ENCODE assay signal across 10 cellular contexts in the genomic region with DNA sequence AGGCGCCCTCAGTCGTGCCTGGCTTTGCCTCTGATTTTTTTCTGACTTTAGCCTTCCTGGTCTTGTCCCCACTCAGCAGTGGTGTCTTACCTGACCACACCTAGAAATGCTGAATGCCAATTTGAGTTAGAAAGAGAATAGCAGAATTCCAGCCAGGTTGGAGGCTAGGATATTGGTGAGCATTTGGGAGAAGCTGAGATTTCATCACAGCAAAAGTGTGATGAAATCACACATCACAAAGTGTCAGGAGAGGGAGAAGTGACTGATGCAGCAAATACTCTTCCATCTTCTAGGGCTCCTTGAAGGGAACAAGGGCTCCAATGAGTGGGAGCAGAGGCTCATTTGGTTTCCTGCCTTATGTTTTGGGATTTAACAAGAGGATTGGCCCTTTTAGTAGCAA. TPM values are rescaled to one million over a fixed set of nuclear protein-coding genes. Genes with fewer than 3 reads are reported as not detected.
DNase-seq lines count a peak whose midpoint lies in the region; ATAC-seq and TF ChIP-seq lines count a peak whose summit lies in the region.
"Had no signal": no experiment of that assay in that cellular context is flagged by ENCODE, and none has a peak within 500 bp of the region (broad histone marks: within the 10 kb centered on the region; RNA-seq: fewer than 3 reads in every experiment).

No MANE protein-coding gene starts in this region.

- ATAC-seq in CD4-positive, CD25-positive, alpha-beta regulatory T cell (ENCODE audit: low read depth in 2 of 2): no peak
- ATAC-seq in activated CD8-positive, alpha-beta T cell treated with anti-CD3 and anti-CD28 coated beads, Interleukin-2, amount 10 ng/mL, durations not matched to agents 7 days and 5 days: no peak
- ATAC-seq in GM21367 (IDR thresholded peaks at IDR 0.05; ENCODE audit: unreplicated experiment) (no peak), GM19452 (IDR thresholded peaks at IDR 0.05; ENCODE audit: unreplicated experiment) (no peak), heart right ventricle (no peak)
- ATAC-seq: SK-N-SH treated with all-trans-retinoic acid at 6 μM for 48 hours had no signal

- peak overlapping the region; percentile 63 for H3K27ac ChIP-seq in CD4-positive, CD25-positive, alpha-beta regulatory T cell (ENCODE audit: insufficient read depth, low read length, poor library complexity, severe bottlenecking)
- no peak overlapping the region for H3K27ac ChIP-seq in heart right ventricle

- peaks cover 8% of the 10 kb centered on the region for H3K36me3 ChIP-seq in CD4-positive, CD25-positive, alpha-beta regulatory T cell (ENCODE audit: control insufficient read depth, insufficient read depth, low read length)
- H3K36me3 ChIP-seq in heart right ventricle: no peaks in the 10 kb centered on the region
- H3K36me3 ChIP-seq: esophagus muscularis mucosa had no signal

- CTCF ChIA-PET in activated CD8-positive, alpha-beta T cell treated with anti-CD3 and anti-CD28 coated beads, Interleukin-2, amount 10 ng/mL, durations not matched to agents 7 days and 5 days (lab: Charles Lee): interaction anchor here (0.7 to 7.4 kb wide), 3 partner anchors 14 to 57 kb away, joined by 3 to 72 read pairs (median 46); no protein-coding TSS in a partner anchor

- no peaks in the 10 kb centered on the region for H3K27me3 Mint-ChIP-seq in CD4-positive, CD25-positive, alpha-beta regulatory T cell
- H3K27me3 Mint-ChIP-seq in activated CD8-positive, alpha-beta T cell treated with anti-CD3 and anti-CD28 coated beads, Interleukin-2, amount 10 ng/mL, durations not matched to agents 7 days and 5 days (ENCODE audit: low read depth): no peaks in the 10 kb centered on the region

- DNase-seq in CD4-positive, CD25-positive, alpha-beta regulatory T cell: no peak
- peak; percentile 7 for DNase-seq in G401 (ENCODE audit: low spot score)
- DNase-seq in activated CD8-positive, alpha-beta T cell treated with anti-CD3 and anti-CD28 coated beads, Interleukin-2, amount 10 ng/mL, durations not matched to agents 7 days and 5 days: no peak
- DNase-seq in iris pigment epithelial cell (ENCODE audit: low read depth): peak; percentile 23
- DNase-seq in GM03348 (ENCODE audit: low spot score): no peak
- no peak for DNase-seq in heart right ventricle

- no peak for TF ChIP-seq CTCF in heart right ventricle (IDR thresholded peaks at IDR 0.05)

- in situ Hi-C loops in G401 (cut with HindIII; ENCODE audit: low sequenced_read_pairs): no loop called here

- H3K9me3 Mint-ChIP-seq in CD4-positive, CD25-positive, alpha-beta regulatory T cell: no peaks in the 10 kb centered on the region
- no peaks in the 10 kb centered on the region for H3K9me3 Mint-ChIP-seq in activated CD8-positive, alpha-beta T cell treated with anti-CD3 and anti-CD28 coated beads, Interleukin-2, amount 10 ng/mL, durations not matched to agents 7 days and 5 days (ENCODE audit: insufficient read depth)

- no peak overlapping the region for H3K4me3 ChIP-seq in CD4-positive, CD25-positive, alpha-beta regulatory T cell (ENCODE audit: low read depth, low read length)
- no peak overlapping the region for H3K4me3 ChIP-seq in heart right ventricle
- H3K4me3 ChIP-seq: esophagus muscularis mucosa had no signal

- WGBS in heart right ventricle, 2 donors: 60 to 66% methylated on average over 2 of the region's 2 CpGs

- H3K9me3 ChIP-seq in CD4-positive, CD25-positive, alpha-beta regulatory T cell (ENCODE audit: control insufficient read depth in 2 of 2, low read length in 2 of 2): no peaks in the 10 kb centered on the region
- no peaks in the 10 kb centered on the region for H3K9me3 ChIP-seq in heart right ventricle
- H3K9me3 ChIP-seq: esophagus muscularis mucosa had no signal

- peak overlapping the region; percentile 34 to 85 (median 80) for H3K4me3 Mint-ChIP-seq in CD4-positive, CD25-positive, alpha-beta regulatory T cell
- H3K4me3 Mint-ChIP-seq in activated CD8-positive, alpha-beta T cell treated with anti-CD3 and anti-CD28 coated beads, Interleukin-2, amount 10 ng/mL, durations not matched to agents 7 days and 5 days: no peak overlapping the region

- POLR2A ChIA-PET in activated CD8-positive, alpha-beta T cell treated with anti-CD3 and anti-CD28 coated beads, Interleukin-2, amount 10 ng/mL, durations not matched to agents 7 days and 5 days (lab: Charles Lee): interaction anchor here (1.3 to 8.8 kb wide), 4 partner anchors 29 to 57 kb away, joined by 3 to 72 read pairs (median 14); a partner anchor contains a TSS

- peak overlapping the region; percentile 68 to 90 (median 79) for H3K27ac Mint-ChIP-seq in CD4-positive, CD25-positive, alpha-beta regulatory T cell
- H3K27ac Mint-ChIP-seq in activated CD8-positive, alpha-beta T cell treated with anti-CD3 and anti-CD28 coated beads, Interleukin-2, amount 10 ng/mL, durations not matched to agents 7 days and 5 days: peak overlapping the region; percentile 85

- peaks cover 18 to 82% (median 32%) of the 10 kb centered on the region in 4 donors for H3K4me1 Mint-ChIP-seq in CD4-positive, CD25-positive, alpha-beta regulatory T cell
- H3K4me1 Mint-ChIP-seq in activated CD8-positive, alpha-beta T cell treated with anti-CD3 and anti-CD28 coated beads, Interleukin-2, amount 10 ng/mL, durations not matched to agents 7 days and 5 days (ENCODE audit: low read depth): peaks cover 74% of the 10 kb centered on the region

- peaks cover 64% of the 10 kb centered on the region for H3K4me1 ChIP-seq in CD4-positive, CD25-positive, alpha-beta regulatory T cell (ENCODE audit: control insufficient read depth, insufficient read depth, low read length, poor library complexity, severe bottlenecking)
- H3K4me1 ChIP-seq in heart right ventricle: peaks cover 5 to 64% (median 35%) of the 10 kb centered on the region in 9 donors

- peaks cover 5% of the 10 kb centered on the region for H3K36me3 Mint-ChIP-seq in CD4-positive, CD25-positive, alpha-beta regulatory T cell
- H3K36me3 Mint-ChIP-seq in activated CD8-positive, alpha-beta T cell treated with anti-CD3 and anti-CD28 coated beads, Interleukin-2, amount 10 ng/mL, durations not matched to agents 7 days and 5 days (ENCODE audit: low read depth): peaks cover 54% of the 10 kb centered on the region

- intact Hi-C loops in heart right ventricle (cut with DNase I): loop anchor here in 1 of 10 donors (10.0 kb wide), 1 partner anchor 61 kb away; no protein-coding TSS in a partner anchor

- no peaks in the 10 kb centered on the region for H3K27me3 ChIP-seq in CD4-positive, CD25-positive, alpha-beta regulatory T cell (ENCODE audit: control insufficient read depth, insufficient read depth, low read length)
- H3K27me3 ChIP-seq in heart right ventricle: no peaks in the 10 kb centered on the region
- H3K27me3 ChIP-seq: esophagus muscularis mucosa had no signal

RNA-seq across cellular contexts. Expression of a gene that starts 34.3 kb away (rescaled TPM):
- total RNA-seq in CD4-positive, CD25-positive, alpha-beta regulatory T cell: 187 TPM
- polyA plus RNA-seq in CD4-positive, CD25-positive, alpha-beta regulatory T cell: 10 to 100 TPM; 47.3 to 63.2 (median 52.5) TPM
- total RNA-seq in G401 (2014; rRNA removed; shearing (Covaris generic)): 59.4 and 73.9 TPM in 2 replicates
- 100 to 1,000 TPM; 283 to 285 TPM for total RNA-seq in activated CD8-positive, alpha-beta T cell treated with anti-CD3 and anti-CD28 coated beads, Interleukin-2, amount 10 ng/mL, durations not matched to agents 7 days and 5 days
- total RNA-seq in heart right ventricle: 10 to 100 TPM in 1 of 10 donors, 1 to 10 TPM in 9; 1.9 to 12.1 (median 3.0) TPM
- 1 to 10 TPM; 1.0 to 2.7 TPM for polyA plus RNA-seq in heart right ventricle

Comparison
In these comparisons a context has a peak if more than half of its experiments do, and no peak if none do; other contexts are left out.
1. DNase-seq: peak in G401 (single experiment) and iris pigment epithelial cell (single experiment); none in CD4-positive, CD25-positive, alpha-beta regulatory T cell (0 of 3), activated CD8-positive, alpha-beta T cell treated with anti-CD3 and anti-CD28 coated beads, Interleukin-2, amount 10 ng/mL, durations not matched to agents 7 days and 5 days (single experiment), GM03348 (single experiment) and heart right ventricle (0 of 2).